Comparison of ENCODE assay signal across 2 cellular contexts in genomic region chr13:23557043-23557442, GRCh38.
TF ChIP-seq lines count a peak whose summit lies in the region.

No MANE protein-coding gene starts in this region.

TF ChIP-seq in HepG2, 621 proteins besides CTCF, POLR2A, EP300 and RAD21 (continues in another document):
- TF ChIP-seq PHB2 (IDR thresholded peaks at IDR 0.05; ENCODE audit: partially characterized antibody) (peak; percentile 67), IKZF1 (IDR thresholded peaks at IDR 0.05) (peak; percentile 89; the same call in 1 of the 2 replicates), FOXP1 (IDR thresholded peaks at IDR 0.05) (peak; percentile 38; the same call in 1 of the 2 replicates), FOXP1 (CRISPR knock-in tag; IDR thresholded peaks at IDR 0.05) (no peak), ELK4 (CRISPR knock-in tag; IDR thresholded peaks at IDR 0.05; ENCODE audit: borderline replicate concordance) (no peak), PLRG1 (conservative IDR thresholded peaks at IDR 0.05) (0 out of 2 replicates have a peak, but pooled peaks have one; percentile 11), CSRNP1 (CRISPR knock-in tag; IDR thresholded peaks at IDR 0.05) (no peak), ZNF101 (CRISPR knock-in tag; IDR thresholded peaks at IDR 0.05; ENCODE audit: borderline replicate concordance, low read depth) (no peak), RAD51 (IDR thresholded peaks at IDR 0.05; ENCODE audit: borderline replicate concordance) (0 out of 2 replicates have a peak, but pooled peaks have one; percentile 3), DMTF1 (CRISPR knock-in tag; IDR thresholded peaks at IDR 0.05) (no peak), TRIM22 (IDR thresholded peaks at IDR 0.05) (peak; percentile 88; the same call in 1 of the 2 replicates), NFYC (CRISPR knock-in tag; IDR thresholded peaks at IDR 0.05) (no peak), MTF2 (CRISPR knock-in tag; IDR thresholded peaks at IDR 0.05; ENCODE audit: borderline replicate concordance) (no peak), ATM (IDR thresholded peaks at IDR 0.05; ENCODE audit: borderline replicate concordance) (0 out of 2 replicates have a peak, but pooled peaks have one; percentile 24), ZNF891 (CRISPR knock-in tag; IDR thresholded peaks at IDR 0.05) (no peak), HIC2 (CRISPR knock-in tag; IDR thresholded peaks at IDR 0.05; ENCODE audit: low read depth) (no peak)

TF ChIP-seq in H1, 55 proteins besides CTCF, POLR2A, EP300 and RAD21:
- TF ChIP-seq RFX5 (IDR thresholded peaks at IDR 0.05; ENCODE audit: borderline replicate concordance, low read depth, low read length) = no peak
- no peak for TF ChIP-seq SIRT6 (IDR thresholded peaks at IDR 0.05; ENCODE audit: low read length)
- TF ChIP-seq SP1 (IDR thresholded peaks at IDR 0.05; ENCODE audit: low read depth, low read length) = no peak
- TF ChIP-seq POLR2AphosphoS5 (IDR thresholded peaks at IDR 0.05; ENCODE audit: low read depth, low read length) = no peak
- TF ChIP-seq SUZ12 (IDR thresholded peaks at IDR 0.05; ENCODE audit: low read length) = no peak
- TF ChIP-seq SAP30 (IDR thresholded peaks at IDR 0.05; ENCODE audit: insufficient read depth, insufficient replicate concordance, low read length) = no peak
- no peak for TF ChIP-seq GABPA (IDR thresholded peaks at IDR 0.05; ENCODE audit: borderline replicate concordance, insufficient read depth, low read length)
- TF ChIP-seq ZNF274 (IDR thresholded peaks at IDR 0.05; ENCODE audit: borderline replicate concordance, extremely low read depth, low read length) = no peak
- no peak for TF ChIP-seq TAF7 (optimal IDR thresholded peaks at IDR 0.05; ENCODE audit: borderline replicate concordance, low read depth, low read length)
- TF ChIP-seq NANOG (IDR thresholded peaks at IDR 0.05; ENCODE audit: insufficient read depth, low read depth, low read length, poor library complexity, severe bottlenecking) = no peak
- TF ChIP-seq CEBPB (IDR thresholded peaks at IDR 0.05; ENCODE audit: low read depth, low read length) = no peak
- no peak for TF ChIP-seq KDM5A (IDR thresholded peaks at IDR 0.05; ENCODE audit: low read length)
- TF ChIP-seq BRCA1 (IDR thresholded peaks at IDR 0.05; ENCODE audit: low read depth, low read length) = no peak
- no peak for TF ChIP-seq RXRA (IDR thresholded peaks at IDR 0.05; ENCODE audit: insufficient read depth, low read depth, low read length)
- TF ChIP-seq PHF8 (conservative IDR thresholded peaks at IDR 0.05; ENCODE audit: low read depth, low read length) = no peak
- no peak for TF ChIP-seq BACH1 (IDR thresholded peaks at IDR 0.05; ENCODE audit: low read length)
- TF ChIP-seq TCF12 (IDR thresholded peaks at IDR 0.05; ENCODE audit: low read depth, low read length) = no peak
- TF ChIP-seq HDAC6 (IDR thresholded peaks at IDR 0.05; ENCODE audit: low read depth, low read length) = no peak
- no peak for TF ChIP-seq CBX5 (IDR thresholded peaks at IDR 0.05; ENCODE audit: low read depth, low read length)
- no peak for TF ChIP-seq USF2 (IDR thresholded peaks at IDR 0.05; ENCODE audit: low read length)
